Comparison of ENCODE assay signal across 11 cellular contexts in the genomic region with DNA sequence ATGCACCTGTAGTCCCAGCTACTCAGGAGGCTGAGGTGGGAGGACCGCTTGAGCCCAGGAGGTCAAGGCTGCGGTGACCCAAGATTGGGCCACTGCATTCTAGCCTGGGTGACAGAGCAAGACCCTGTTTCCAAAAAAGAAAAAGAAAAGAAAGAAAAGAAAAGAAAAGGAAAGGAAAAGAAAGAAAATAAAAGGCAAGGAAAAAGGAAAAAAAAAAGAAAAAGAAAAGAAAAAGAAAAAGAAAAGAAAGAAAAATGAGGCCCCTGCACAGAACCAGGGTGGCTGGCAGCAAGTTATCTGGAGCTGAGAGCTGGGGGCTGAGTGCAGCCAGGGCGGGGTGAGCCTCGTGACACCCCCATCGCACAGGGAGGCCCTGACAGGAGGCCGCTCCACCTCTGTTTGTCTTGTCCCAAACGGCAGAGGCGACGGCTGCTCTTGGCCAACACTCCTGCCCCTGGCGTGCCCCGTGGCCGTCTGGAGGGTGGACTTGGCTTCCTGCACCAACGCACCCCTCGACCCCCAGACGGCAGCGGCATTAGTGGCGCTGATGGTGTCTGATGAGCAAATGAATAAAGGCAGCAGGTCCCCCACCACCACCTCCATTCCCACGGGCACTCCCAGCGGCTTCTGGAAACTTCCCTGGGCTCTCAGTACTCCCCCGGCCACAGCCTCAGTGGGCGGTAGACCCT. TPM values are rescaled to one million over a fixed set of nuclear protein-coding genes. Genes with fewer than 3 reads are reported as not detected.
A peak's percentile ranks its signal among the peaks of the same experiment; 100 is the strongest.
DNase-seq lines count a peak whose midpoint lies in the region; ATAC-seq and TF ChIP-seq lines count a peak whose summit lies in the region.
"Had no signal": no experiment of that assay in that cellular context is flagged by ENCODE, and none has a peak within 500 bp of the region (broad histone marks: within the 10 kb centered on the region; RNA-seq: fewer than 3 reads in every experiment).

No MANE protein-coding gene starts in this region.

- POLR2A ChIA-PET in BJ (lab: Charles Lee) = no interaction called here

- H3K4me2 ChIP-seq in osteoblast (ENCODE audit: insufficient read depth, low read length) = peak overlapping the region; percentile 84
- no peak overlapping the region for H3K4me2 ChIP-seq in MM.1S (ENCODE audit: low read depth, low read length)
- H3K4me2 ChIP-seq: KMS-11 had no signal

- no peak overlapping the region for H3K27ac ChIP-seq in osteoblast (ENCODE audit: low read depth, low read length)
- H3K27ac ChIP-seq in MM.1S (ENCODE audit: low read length) = no peak overlapping the region
- H3K27ac ChIP-seq: KMS-11 had no signal

- peaks cover 15% of the 10 kb centered on the region for H3K4me1 ChIP-seq in osteoblast (ENCODE audit: insufficient read depth, low read length)
- no peaks in the 10 kb centered on the region for H3K4me1 ChIP-seq in MM.1S (ENCODE audit: low read length)

- no peaks in the 10 kb centered on the region for H3K36me3 ChIP-seq in BJ (ENCODE audit: control insufficient read depth, insufficient read depth, low read length)
- H3K36me3 ChIP-seq in osteoblast (ENCODE audit: insufficient read depth, low read length) = no peaks in the 10 kb centered on the region
- no peaks in the 10 kb centered on the region for H3K36me3 ChIP-seq in MM.1S (replicated peaks; ENCODE audit: insufficient read depth, low read length)

- H3K36me3 Mint-ChIP-seq in T-helper 17 cell (ENCODE audit: low read depth) = peaks cover 4% of the 10 kb centered on the region

- peaks cover 22% of the 10 kb centered on the region for H4K20me1 ChIP-seq in osteoblast (ENCODE audit: insufficient read depth, low read length)
- H4K20me1 ChIP-seq in MM.1S (ENCODE audit: insufficient read depth, low read length) = no peaks in the 10 kb centered on the region

- peaks cover 10% of the 10 kb centered on the region for H3K4me1 Mint-ChIP-seq in T-helper 17 cell

- H3K9me3 ChIP-seq in T-helper 17 cell (ENCODE audit: control insufficient read depth, low read length, poor library complexity, severe bottlenecking) (no peaks in the 10 kb centered on the region), osteoblast (ENCODE audit: low read depth, low read length) (no peaks in the 10 kb centered on the region), MM.1S (replicated peaks; ENCODE audit: insufficient read depth, low read length) (no peaks in the 10 kb centered on the region)

- no peaks in the 10 kb centered on the region for H3F3A ChIP-seq in MM.1S (ENCODE audit: insufficient read depth, low read length)

- H3K4me3 ChIP-seq in BJ (ENCODE audit: low read depth, low read length) (peak overlapping the region; percentile 39), osteoblast (ENCODE audit: insufficient read depth, low read length) (peak overlapping the region; percentile 70), MM.1S (ENCODE audit: low read length) (no peak overlapping the region)

- H3K27me3 ChIP-seq in BJ (ENCODE audit: control insufficient read depth, insufficient read depth, low read length) (no peaks in the 10 kb centered on the region), osteoblast (ENCODE audit: insufficient read depth, low read length) (no peaks in the 10 kb centered on the region), MM.1S (replicated peaks; ENCODE audit: insufficient read depth, low read length) (no peaks in the 10 kb centered on the region)

- DNase-seq in BJ (ENCODE audit: low read depth) (no peak), T-helper 17 cell (no peak), left ventricle myocardium superior (peak; percentile 28), osteoblast (ENCODE audit: insufficient read length, low spot score, missing footprints) (no peak), MM.1S (no peak), SHP77 treated with DMSO at 0.1 percent for 48 hours (lab: John Stamatoyannopoulos, UW) (no peak), GOT3 (lab: John Stamatoyannopoulos, UW) (no peak), mesenteric fat pad (ENCODE audit: low spot score) (no peak)
- DNase-seq: NCI-H524 treated with DMSO at 0.1 percent for 48 hours had no signal

- H3K4me3 Mint-ChIP-seq in T-helper 17 cell = peak overlapping the region; percentile 61

- H3K27ac Mint-ChIP-seq in T-helper 17 cell = peak overlapping the region; percentile 49

- intact Hi-C loops in left ventricle myocardium superior (cut with micrococcal nuclease) = loop anchor here (10.0 kb wide), 1 partner anchor 81 kb away; no protein-coding TSS in a partner anchor

- H2AFZ ChIP-seq in osteoblast (ENCODE audit: low read length) (no peak overlapping the region), MM.1S (ENCODE audit: low read length) (no peak overlapping the region)

- H3K27me3 Mint-ChIP-seq in T-helper 17 cell = no peaks in the 10 kb centered on the region

- CTCF ChIA-PET in BJ (lab: Yijun Ruan, JAX) = interaction anchor here (0.6 to 1.0 kb wide), 2 partner anchors 130 to 141 kb away, joined by 3 read pairs; no protein-coding TSS in a partner anchor

- no peak overlapping the region for H3K9ac ChIP-seq in MM.1S (ENCODE audit: low read length)
- H3K9ac ChIP-seq: KMS-11 had no signal

- TF ChIP-seq CTCF in BJ (IDR thresholded peaks at IDR 0.05; ENCODE audit: insufficient read depth, low read depth, low read length) (no peak), osteoblast (IDR thresholded peaks at IDR 0.05; ENCODE audit: extremely low read depth, low read depth, low read length) (no peak), MM.1S (IDR thresholded peaks at IDR 0.05; ENCODE audit: low read length) (no peak)

- no peaks in the 10 kb centered on the region for H3K9me2 ChIP-seq in MM.1S (replicated peaks; ENCODE audit: insufficient read depth, low read length)

- no peaks in the 10 kb centered on the region for H3K79me2 ChIP-seq in osteoblast (ENCODE audit: insufficient read depth, low read length)
- no peaks in the 10 kb centered on the region for H3K79me2 ChIP-seq in MM.1S (ENCODE audit: low read length)

- ATAC-seq in T-helper 17 cell (no peak), left ventricle myocardium superior (no peak)

RNA-seq across cellular contexts. Expression of a gene that starts 16.7 kb away (rescaled TPM):
- 4.9 and 5.4 TPM in 2 replicates for polyA plus RNA-seq in BJ (2011; rRNA removed)
- 2.2 and 3.3 TPM in 2 replicates for polyA minus RNA-seq in BJ (2011; rRNA and poly(A)+ RNA removed)
- total RNA-seq in T-helper 17 cell (10 to 100 TPM; 15.4 to 17.8 TPM), left ventricle myocardium superior (8.3 TPM), osteoblast (7.6 and 10.0 TPM in 2 replicates), mesenteric fat pad (14.9 TPM)

RNA-seq across cellular contexts. Expression of a gene that starts 17.0 kb away (rescaled TPM):
- 0.20 and 0.32 TPM in 2 replicates for polyA plus RNA-seq in BJ (2011; rRNA removed)
- not detected in 2 replicates for polyA minus RNA-seq in BJ (2011; rRNA and poly(A)+ RNA removed)
- total RNA-seq in T-helper 17 cell (1 to 10 TPM; 3.0 to 3.3 TPM), left ventricle myocardium superior (1.9 TPM), osteoblast (0.36 and 0.88 TPM in 2 replicates), mesenteric fat pad (3.2 TPM)

RNA-seq across cellular contexts. Expression of a gene that starts 34.9 kb away (rescaled TPM):
- not detected in 2 replicates for polyA plus RNA-seq in BJ (2011; rRNA removed)
- polyA minus RNA-seq in BJ (2011; rRNA and poly(A)+ RNA removed) = not detected in 2 replicates
- not detected for total RNA-seq in T-helper 17 cell
- not detected for total RNA-seq in left ventricle myocardium superior
- not detected in 2 replicates for total RNA-seq in osteoblast
- total RNA-seq in mesenteric fat pad = not detected
- total RNA-seq: omental fat pad had no signal

RNA-seq across cellular contexts. Expression of a gene that starts 52.9 kb away (rescaled TPM):
- 21.5 and 35.7 TPM in 2 replicates for polyA plus RNA-seq in BJ (2011; rRNA removed)
- polyA minus RNA-seq in BJ (2011; rRNA and poly(A)+ RNA removed) = 11.0 and 23.6 TPM in 2 replicates
- 10 to 100 TPM; 41.5 to 54.2 TPM for total RNA-seq in T-helper 17 cell
- 10.2 TPM for total RNA-seq in left ventricle myocardium superior
- 19.2 and 22.4 TPM in 2 replicates for total RNA-seq in osteoblast
- 37.4 TPM for total RNA-seq in mesenteric fat pad
